ENCODE assay signal across 20 cellular contexts in the genomic region with DNA sequence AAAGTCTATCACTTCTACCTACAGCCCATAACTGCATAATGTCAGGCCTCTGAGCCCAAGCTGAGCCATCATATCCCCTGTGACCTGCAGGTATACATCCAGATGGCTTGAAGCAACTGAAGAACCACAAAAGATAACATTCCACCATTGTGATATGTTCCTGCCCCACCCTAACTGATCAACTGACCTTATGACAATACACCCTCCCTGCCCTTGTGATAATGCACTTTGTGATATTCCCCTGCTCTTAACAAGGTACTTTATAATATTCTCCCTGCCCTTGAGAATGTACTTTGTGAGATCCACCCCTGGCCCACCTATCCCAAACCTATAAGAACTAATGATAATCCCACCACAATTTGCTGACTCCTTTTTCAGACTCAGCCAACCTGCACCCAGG. TPM values are rescaled to one million over a fixed set of nuclear protein-coding genes. Genes with fewer than 3 reads are reported as not detected.
DNase-seq lines count a peak whose midpoint lies in the region; ATAC-seq and TF ChIP-seq lines count a peak whose summit lies in the region.
"Had no signal": no experiment of that assay in that cellular context is flagged by ENCODE, and none has a peak within 500 bp of the region (broad histone marks: within the 10 kb centered on the region; RNA-seq: fewer than 3 reads in every experiment).

No MANE protein-coding gene starts in this region.

- no peak for DNase-seq in activated naive CD4-positive, alpha-beta T cell (lab: John Stamatoyannopoulos, UW)
- DNase-seq in activated CD8-positive, alpha-beta T cell treated with anti-CD3 and anti-CD28 coated beads, Interleukin-2, amount 10 ng/mL, durations not matched to agents 7 days and 5 days: no peak
- DNase-seq in naive thymus-derived CD4-positive, alpha-beta T cell: no peak
- DNase-seq in activated CD4-positive, alpha-beta T cell treated with anti-CD3 and anti-CD28 coated beads, Interleukin-2, amount 50 U/mL, for 1 hour: no peak
- no peak for DNase-seq in neural progenitor cell (ENCODE audit: low spot score)
- DNase-seq: DMS79, IMR-90, NCI-H1092 treated with DMSO at 0.1 percent for 48 hours, NCI-H146, NCI-H2029 treated with DMSO at 0.1 percent for 48 hours, NCI-H2171, NCI-H526 had no signal

- H3K36me3 ChIP-seq in naive thymus-derived CD4-positive, alpha-beta T cell (ENCODE audit: control insufficient read depth in 2 of 3, insufficient read depth in 3 of 3, low read length in 3 of 3): no peaks in the 10 kb centered on the region
- no peaks in the 10 kb centered on the region for H3K36me3 ChIP-seq in neural progenitor cell
- H3K36me3 ChIP-seq: SJSA1 had no signal

- CTCF ChIA-PET in activated CD8-positive, alpha-beta T cell treated with anti-CD3 and anti-CD28 coated beads, Interleukin-2, amount 10 ng/mL, durations not matched to agents 7 days and 5 days (lab: Charles Lee): interaction anchor here (2.7 kb wide), 1 partner anchor 19 kb away, joined by 15 read pairs; no protein-coding TSS in a partner anchor
- CTCF ChIA-PET in naive thymus-derived CD4-positive, alpha-beta T cell (lab: Charles Lee): no interaction called here

- H3K4me1 ChIP-seq in naive thymus-derived CD4-positive, alpha-beta T cell (ENCODE audit: control insufficient read depth in 2 of 2, insufficient read depth in 2 of 2, low read length in 2 of 2): peaks cover 3 to 16% of the 10 kb centered on the region in 2 donors
- no peaks in the 10 kb centered on the region for H3K4me1 ChIP-seq in neural progenitor cell
- H3K4me1 ChIP-seq: A549, SJSA1 had no signal

- H3K9me3 ChIP-seq in naive thymus-derived CD4-positive, alpha-beta T cell (ENCODE audit: control insufficient read depth in 2 of 3, low read length in 3 of 3): no peaks in the 10 kb centered on the region
- H3K9me3 ChIP-seq in neural progenitor cell (ENCODE audit: low read depth): no peaks in the 10 kb centered on the region
- H3K9me3 ChIP-seq: A549, SJSA1 had no signal

- H3K27ac ChIP-seq in naive thymus-derived CD4-positive, alpha-beta T cell (ENCODE audit: low read depth, low read length): no peak overlapping the region
- H3K27ac ChIP-seq in neural progenitor cell: no peak overlapping the region
- H3K27ac ChIP-seq: A549, BLaER1, HL-60, SJSA1 had no signal

- no peak for TF ChIP-seq CTCF in neural progenitor cell (IDR thresholded peaks at IDR 0.05)

- intact Hi-C loops in naive thymus-derived CD4-positive, alpha-beta T cell (cut with micrococcal nuclease): loop anchor here in 1 of 2 donors (1.0 kb wide), 1 partner anchor 19 kb away; no protein-coding TSS in a partner anchor

- no peak overlapping the region for H3K4me2 ChIP-seq in neural progenitor cell
- H3K4me2 ChIP-seq: A549, BLaER1 had no signal

- H3F3A ChIP-seq in neural progenitor cell (ENCODE audit: low read depth): no peaks in the 10 kb centered on the region

- H4K20me1 ChIP-seq in neural progenitor cell (ENCODE audit: low read depth): no peaks in the 10 kb centered on the region

- H3K36me3 Mint-ChIP-seq in activated naive CD4-positive, alpha-beta T cell treated with anti-CD3 and anti-CD28 coated beads, Interleukin-2, amount 50 U/mL, for 24 hours: peaks cover 2% of the 10 kb centered on the region
- no peaks in the 10 kb centered on the region for H3K36me3 Mint-ChIP-seq in IgD-negative memory B cell
- peaks cover 14% of the 10 kb centered on the region for H3K36me3 Mint-ChIP-seq in activated CD8-positive, alpha-beta T cell treated with anti-CD3 and anti-CD28 coated beads, Interleukin-2, amount 10 ng/mL, durations not matched to agents 7 days and 5 days (ENCODE audit: low read depth)
- H3K36me3 Mint-ChIP-seq in naive thymus-derived CD4-positive, alpha-beta T cell: peaks cover 0 to 12% (median 4%) of the 10 kb centered on the region in 5 donors
- peaks cover 11% of the 10 kb centered on the region for H3K36me3 Mint-ChIP-seq in neural progenitor cell

- H3K9me3 Mint-ChIP-seq in activated naive CD4-positive, alpha-beta T cell treated with anti-CD3 and anti-CD28 coated beads, Interleukin-2, amount 50 U/mL, for 24 hours: no peaks in the 10 kb centered on the region
- no peaks in the 10 kb centered on the region for H3K9me3 Mint-ChIP-seq in IgD-negative memory B cell
- no peaks in the 10 kb centered on the region for H3K9me3 Mint-ChIP-seq in activated CD8-positive, alpha-beta T cell treated with anti-CD3 and anti-CD28 coated beads, Interleukin-2, amount 10 ng/mL, durations not matched to agents 7 days and 5 days (ENCODE audit: insufficient read depth)
- peaks cover 0 to 4% (median 0%) of the 10 kb centered on the region in 11 donors for H3K9me3 Mint-ChIP-seq in naive thymus-derived CD4-positive, alpha-beta T cell
- peaks cover 4% of the 10 kb centered on the region for H3K9me3 Mint-ChIP-seq in neural progenitor cell

- no peaks in the 10 kb centered on the region for H3K27me3 ChIP-seq in naive thymus-derived CD4-positive, alpha-beta T cell (ENCODE audit: control insufficient read depth in 2 of 2, insufficient read depth in 2 of 2, low read length in 2 of 2)
- H3K27me3 ChIP-seq in neural progenitor cell: no peaks in the 10 kb centered on the region
- H3K27me3 ChIP-seq: BLaER1, SJSA1 had no signal

- H3K4me1 Mint-ChIP-seq in activated naive CD4-positive, alpha-beta T cell treated with anti-CD3 and anti-CD28 coated beads, Interleukin-2, amount 50 U/mL, for 24 hours: peaks cover 29% of the 10 kb centered on the region
- H3K4me1 Mint-ChIP-seq in IgD-negative memory B cell (peaks cover 25 to 28% (median 27%) of the 10 kb centered on the region in 3 donors), neural progenitor cell (peaks cover 3% of the 10 kb centered on the region)
- H3K4me1 Mint-ChIP-seq in activated CD8-positive, alpha-beta T cell treated with anti-CD3 and anti-CD28 coated beads, Interleukin-2, amount 10 ng/mL, durations not matched to agents 7 days and 5 days (ENCODE audit: low read depth): peaks cover 4% of the 10 kb centered on the region
- peaks cover 10 to 26% (median 17%) of the 10 kb centered on the region in 7 donors for H3K4me1 Mint-ChIP-seq in naive thymus-derived CD4-positive, alpha-beta T cell

- no peak overlapping the region for H2AFZ ChIP-seq in neural progenitor cell (replicated peaks)

- no peak overlapping the region for H3K9ac ChIP-seq in neural progenitor cell
- H3K9ac ChIP-seq: BLaER1 had no signal

- POLR2A ChIA-PET in activated CD8-positive, alpha-beta T cell treated with anti-CD3 and anti-CD28 coated beads, Interleukin-2, amount 10 ng/mL, durations not matched to agents 7 days and 5 days (lab: Charles Lee): no interaction called here
- POLR2A ChIA-PET in naive thymus-derived CD4-positive, alpha-beta T cell (lab: Charles Lee): interaction anchor here (2.0 kb wide), 1 partner anchor 24 kb away, joined by 9 read pairs; a partner anchor contains a TSS

- H3K27me3 Mint-ChIP-seq in activated naive CD4-positive, alpha-beta T cell treated with anti-CD3 and anti-CD28 coated beads, Interleukin-2, amount 50 U/mL, for 24 hours: no peaks in the 10 kb centered on the region
- H3K27me3 Mint-ChIP-seq in IgD-negative memory B cell: no peaks in the 10 kb centered on the region
- H3K27me3 Mint-ChIP-seq in activated CD8-positive, alpha-beta T cell treated with anti-CD3 and anti-CD28 coated beads, Interleukin-2, amount 10 ng/mL, durations not matched to agents 7 days and 5 days (ENCODE audit: low read depth): no peaks in the 10 kb centered on the region
- no peaks in the 10 kb centered on the region for H3K27me3 Mint-ChIP-seq in naive thymus-derived CD4-positive, alpha-beta T cell
- no peaks in the 10 kb centered on the region for H3K27me3 Mint-ChIP-seq in neural progenitor cell (ENCODE audit: insufficient read depth, low read depth)

- H3K27ac Mint-ChIP-seq in activated naive CD4-positive, alpha-beta T cell treated with anti-CD3 and anti-CD28 coated beads, Interleukin-2, amount 50 U/mL, for 24 hours: peak overlapping the region; percentile 84
- H3K27ac Mint-ChIP-seq in IgD-negative memory B cell (peak overlapping the region; percentile 7 to 89 (median 78)), neural progenitor cell (no peak overlapping the region)
- H3K27ac Mint-ChIP-seq in activated CD8-positive, alpha-beta T cell treated with anti-CD3 and anti-CD28 coated beads, Interleukin-2, amount 10 ng/mL, durations not matched to agents 7 days and 5 days: peak overlapping the region; percentile 13
- H3K27ac Mint-ChIP-seq in naive thymus-derived CD4-positive, alpha-beta T cell: peak overlapping the region in 6 of 9 donors; percentile 8 to 68 (median 30)

- H3K79me2 ChIP-seq in neural progenitor cell (ENCODE audit: low read depth): peaks cover 17% of the 10 kb centered on the region

- H3K4me3 Mint-ChIP-seq in activated naive CD4-positive, alpha-beta T cell treated with anti-CD3 and anti-CD28 coated beads, Interleukin-2, amount 50 U/mL, for 24 hours: peak overlapping the region; percentile 5
- peak overlapping the region in 3 of 4 donors; percentile 15 to 70 (median 19) for H3K4me3 Mint-ChIP-seq in IgD-negative memory B cell
- H3K4me3 Mint-ChIP-seq in activated CD8-positive, alpha-beta T cell treated with anti-CD3 and anti-CD28 coated beads, Interleukin-2, amount 10 ng/mL, durations not matched to agents 7 days and 5 days: no peak overlapping the region
- peak overlapping the region in 2 of 10 donors; percentile 3 to 30 for H3K4me3 Mint-ChIP-seq in naive thymus-derived CD4-positive, alpha-beta T cell
- H3K4me3 Mint-ChIP-seq in neural progenitor cell: no peak overlapping the region

- H3K4me3 ChIP-seq in naive thymus-derived CD4-positive, alpha-beta T cell (ENCODE audit: low read length): no peak overlapping the region
- no peak overlapping the region for H3K4me3 ChIP-seq in neural progenitor cell
- H3K4me3 ChIP-seq: A549, BLaER1, SJSA1 had no signal

- ATAC-seq in activated CD8-positive, alpha-beta T cell treated with anti-CD3 and anti-CD28 coated beads, Interleukin-2, amount 10 ng/mL, durations not matched to agents 7 days and 5 days: no peak
- no peak for ATAC-seq in naive thymus-derived CD4-positive, alpha-beta T cell
- no peak for ATAC-seq in HG03280 (IDR thresholded peaks at IDR 0.05; ENCODE audit: unreplicated experiment)
- ATAC-seq: A549, Panc1 had no signal

RNA-seq across cellular contexts. Expression of a gene that starts 24.4 kb away (rescaled TPM):
- 9.4 TPM for polyA plus RNA-seq in IgD-negative memory B cell
- 10 to 100 TPM; 51.8 to 56.8 TPM for total RNA-seq in activated CD8-positive, alpha-beta T cell treated with anti-CD3 and anti-CD28 coated beads, Interleukin-2, amount 10 ng/mL, durations not matched to agents 7 days and 5 days
- total RNA-seq in naive thymus-derived CD4-positive, alpha-beta T cell: 100 to 1,000 TPM in 1 of 5 experiments, 10 to 100 TPM in 4; 46.7 to 103 (median 55.5) TPM
- polyA plus RNA-seq in naive thymus-derived CD4-positive, alpha-beta T cell: 1 to 10 TPM; 6.7 to 7.0 TPM
- total RNA-seq in neural progenitor cell (ENCODE audit: low replicate concordance): 20.2 and 30.2 TPM in 2 replicates

Comparison
In these comparisons a context has a peak if more than half of its experiments do, and no peak if none do; other contexts are left out.
1. H3K4me3 Mint-ChIP-seq: peak in activated naive CD4-positive, alpha-beta T cell treated with anti-CD3 and anti-CD28 coated beads, Interleukin-2, amount 50 U/mL, for 24 hours (single experiment) and IgD-negative memory B cell (3 of 4); none in activated CD8-positive, alpha-beta T cell treated with anti-CD3 and anti-CD28 coated beads, Interleukin-2, amount 10 ng/mL, durations not matched to agents 7 days and 5 days (single experiment) and neural progenitor cell (single experiment).